ENCODE assay signal across 8 cellular contexts in the genomic region with DNA sequence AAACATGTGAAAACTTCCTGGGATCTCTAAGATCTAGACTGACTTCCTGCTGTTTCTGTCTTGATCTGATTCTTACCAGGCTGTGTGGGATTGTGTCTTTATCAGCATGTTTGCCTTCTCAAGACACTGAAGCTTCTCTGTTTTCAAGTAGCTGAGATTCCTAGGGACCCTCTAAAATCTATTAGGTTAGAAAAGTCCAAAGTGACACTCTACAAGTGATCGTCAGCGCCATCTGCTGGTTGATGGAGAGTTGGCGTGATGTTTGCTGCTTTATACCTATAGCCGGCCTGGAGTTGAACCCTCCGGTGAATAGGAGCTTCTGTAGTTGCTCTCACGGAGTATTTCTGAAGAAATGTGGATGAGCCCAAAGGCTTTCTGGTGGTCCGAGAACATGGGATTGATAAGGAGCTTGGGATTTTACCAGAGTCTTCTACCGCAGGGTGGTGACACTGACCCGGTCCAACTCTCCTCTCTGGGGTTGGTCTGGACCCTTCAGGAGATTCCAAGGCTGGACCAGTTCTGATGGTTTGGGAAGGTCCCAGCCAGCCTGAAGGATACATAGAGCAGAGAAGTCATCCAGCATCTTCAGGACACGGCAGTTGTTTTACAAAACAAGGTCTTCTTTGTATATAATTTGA.
A peak's percentile ranks its signal among the peaks of the same experiment; 100 is the strongest.
DNase-seq lines count a peak whose midpoint lies in the region; ATAC-seq and TF ChIP-seq lines count a peak whose summit lies in the region.

No MANE protein-coding gene starts in this region.

- peaks cover 5 to 11% (median 6%) of the 10 kb centered on the region in 3 donors for H3K4me1 Mint-ChIP-seq in naive B cell
- H3K4me1 Mint-ChIP-seq in stimulated activated memory B cell treated with anti-CD40 and anti-IgM and Interleukin-4, amounts not matched to agents 10 μg/mL and 1 μg/mL and 100 μg/mL, for 72 hours, result peaks cover 16% of the 10 kb centered on the region

- ATAC-seq in HG03469 (IDR thresholded peaks at IDR 0.05; ENCODE audit: unreplicated experiment) (peak; percentile 42), naive B cell (ENCODE audit: low read depth in 2 of 2) (peak; percentile 67 to 78)
- ATAC-seq in stimulated activated memory B cell treated with anti-CD40 and anti-IgM and Interleukin-4, amounts not matched to agents 10 μg/mL and 1 μg/mL and 100 μg/mL, for 72 hours, result peak; percentile 54

- peaks cover 5 to 15% (median 9%) of the 10 kb centered on the region in 3 donors for H3K27me3 Mint-ChIP-seq in naive B cell
- H3K27me3 Mint-ChIP-seq in stimulated activated memory B cell treated with anti-CD40 and anti-IgM and Interleukin-4, amounts not matched to agents 10 μg/mL and 1 μg/mL and 100 μg/mL, for 72 hours, result peaks cover 15% of the 10 kb centered on the region

- H3K9me3 Mint-ChIP-seq in naive B cell, result no peaks in the 10 kb centered on the region
- H3K9me3 Mint-ChIP-seq in stimulated activated memory B cell treated with anti-CD40 and anti-IgM and Interleukin-4, amounts not matched to agents 10 μg/mL and 1 μg/mL and 100 μg/mL, for 72 hours, result no peaks in the 10 kb centered on the region

- no peak overlapping the region for H3K4me3 ChIP-seq in epithelial cell of proximal tubule (ENCODE audit: low read depth, low read length)

- no peak overlapping the region for H3K4me3 Mint-ChIP-seq in naive B cell
- no peak overlapping the region for H3K4me3 Mint-ChIP-seq in stimulated activated memory B cell treated with anti-CD40 and anti-IgM and Interleukin-4, amounts not matched to agents 10 μg/mL and 1 μg/mL and 100 μg/mL, for 72 hours

- peaks cover 0 to 8% of the 10 kb centered on the region in 2 donors for H3K36me3 Mint-ChIP-seq in naive B cell
- no peaks in the 10 kb centered on the region for H3K36me3 Mint-ChIP-seq in stimulated activated memory B cell treated with anti-CD40 and anti-IgM and Interleukin-4, amounts not matched to agents 10 μg/mL and 1 μg/mL and 100 μg/mL, for 72 hours

- peak; percentile 72 for DNase-seq in EH (ENCODE audit: low read depth)
- peak; percentile 49 for DNase-seq in NOMO-1 treated with DMSO at 0.1 percent for 48 hours (lab: John Stamatoyannopoulos, UW; ENCODE audit: unreplicated experiment)
- DNase-seq in activated CD8-positive, alpha-beta memory T cell treated with anti-CD3 and anti-CD28 coated beads, Interleukin-2, amount 50 U/mL, for 24 hours (ENCODE audit: extremely low read depth), result peak; percentile 68
- no peak for DNase-seq in epithelial cell of proximal tubule (ENCODE audit: low read depth)
- peak; percentile 53 for DNase-seq in naive B cell
- no peak for DNase-seq in cerebellum (ENCODE audit: low spot score)

- peak overlapping the region in 1 of 6 donors; percentile 38 for H3K27ac Mint-ChIP-seq in naive B cell
- no peak overlapping the region for H3K27ac Mint-ChIP-seq in stimulated activated memory B cell treated with anti-CD40 and anti-IgM and Interleukin-4, amounts not matched to agents 10 μg/mL and 1 μg/mL and 100 μg/mL, for 72 hours

- TF ChIP-seq CTCF in epithelial cell of proximal tubule (conservative IDR thresholded peaks at IDR 0.05; ENCODE audit: low read depth, low read length), result peak; percentile 95

Comparison
In these comparisons a context has a peak if more than half of its experiments do, and no peak if none do; other contexts are left out.
1. DNase-seq: peak in EH (single experiment), NOMO-1 treated with DMSO at 0.1 percent for 48 hours (single experiment), activated CD8-positive, alpha-beta memory T cell treated with anti-CD3 and anti-CD28 coated beads, Interleukin-2, amount 50 U/mL, for 24 hours (single experiment) and naive B cell (single experiment); none in epithelial cell of proximal tubule (single experiment) and cerebellum (single experiment).
2. Peak in every context shown above with its lines, with median percentiles within 50 percentile points of each other: ATAC-seq.